In genomic region chr19:6393982-6394412, GRCh38 we compare ENCODE assay signal across 6 cellular contexts. TPM values are rescaled to one million over a fixed set of nuclear protein-coding genes. Genes with fewer than 3 reads are reported as not detected.
DNase-seq lines count a peak whose midpoint lies in the region; ATAC-seq and TF ChIP-seq lines count a peak whose summit lies in the region.

No MANE protein-coding gene starts in this region.

- H3K36me3 ChIP-seq in KOPT-K1 (ENCODE audit: insufficient read depth, low read length): peaks cover 23% of the 10 kb centered on the region

- no peak for ATAC-seq in HG03045 (IDR thresholded peaks at IDR 0.05; ENCODE audit: unreplicated experiment)

- H3K27ac ChIP-seq in 22Rv1 (peak overlapping the region; percentile 75), KOPT-K1 (ENCODE audit: low read depth, low read length, poor library complexity, severe bottlenecking) (peak overlapping the region; percentile 81), coronary artery (peak overlapping the region; percentile 93 to 95)

- H3K4me3 ChIP-seq in coronary artery: peak overlapping the region; percentile 82

- DNase-seq in coronary artery (ENCODE audit: low spot score) (no peak), cerebellum (ENCODE audit: low spot score) (no peak)
- DNase-seq in stimulated activated CD4-positive, alpha-beta T cell treated with anti-CD3 and anti-CD28 coated beads, Interleukin-1b, Interleukin-23, amount 100 ng/mL, for 1 hour (ENCODE audit: low read depth in 2 of 2): peak; percentile 37 to 50

- TF ChIP-seq CTCF in 22Rv1 (IDR thresholded peaks at IDR 0.05): no peak
- no peak for TF ChIP-seq CTCF in coronary artery (IDR thresholded peaks at IDR 0.05)

- no peaks in the 10 kb centered on the region for H3K9me3 ChIP-seq in KOPT-K1 (ENCODE audit: insufficient read depth, low read length, poor library complexity, severe bottlenecking)

RNA-seq across cellular contexts. Expression of gene GTF2F1, which starts 1.0 kb away (rescaled TPM):
- total RNA-seq in cerebellum: 25.3 TPM

RNA-seq across cellular contexts. Expression of gene PSPN, which starts 18.3 kb away (rescaled TPM):
- total RNA-seq in cerebellum: 3.3 TPM

RNA-seq across cellular contexts. Expression of gene ALKBH7, which starts 21.4 kb away (rescaled TPM):
- 21.2 TPM for total RNA-seq in cerebellum

RNA-seq across cellular contexts. Expression of gene KHSRP, which starts 30.6 kb away (rescaled TPM):
- total RNA-seq in cerebellum: 91.6 TPM

RNA-seq across cellular contexts. Expression of gene CLPP, which starts 32.7 kb away (rescaled TPM):
- total RNA-seq in cerebellum: 22.1 TPM

Comparison
In these comparisons a context has a peak if more than half of its experiments do, and no peak if none do; other contexts are left out.
1. DNase-seq: peak in stimulated activated CD4-positive, alpha-beta T cell treated with anti-CD3 and anti-CD28 coated beads, Interleukin-1b, Interleukin-23, amount 100 ng/mL, for 1 hour (2 of 2); none in coronary artery (single experiment) and cerebellum (single experiment).
2. Peak in every context shown above with its lines, with median percentiles within 50 percentile points of each other: H3K27ac ChIP-seq.